In genomic region chr17:18525015-18525414, GRCh38 we compare ENCODE assay signal across 2 cellular contexts. TPM values are rescaled to one million over a fixed set of nuclear protein-coding genes. Genes with fewer than 3 reads are reported as not detected.
"Had no signal": no experiment of that assay in that cellular context is flagged by ENCODE, and none has a peak within 500 bp of the region (broad histone marks: within the 10 kb centered on the region; RNA-seq: fewer than 3 reads in every experiment).

No MANE protein-coding gene starts in this region.

RNA-seq across cellular contexts. Expression of gene LGALS9C, which starts 48.4 kb away (rescaled TPM):
- total RNA-seq: Right ventricle myocardium inferior, SJCRH30 had no signal
